ENCODE assay signal across 8 cellular contexts in the genomic region with DNA sequence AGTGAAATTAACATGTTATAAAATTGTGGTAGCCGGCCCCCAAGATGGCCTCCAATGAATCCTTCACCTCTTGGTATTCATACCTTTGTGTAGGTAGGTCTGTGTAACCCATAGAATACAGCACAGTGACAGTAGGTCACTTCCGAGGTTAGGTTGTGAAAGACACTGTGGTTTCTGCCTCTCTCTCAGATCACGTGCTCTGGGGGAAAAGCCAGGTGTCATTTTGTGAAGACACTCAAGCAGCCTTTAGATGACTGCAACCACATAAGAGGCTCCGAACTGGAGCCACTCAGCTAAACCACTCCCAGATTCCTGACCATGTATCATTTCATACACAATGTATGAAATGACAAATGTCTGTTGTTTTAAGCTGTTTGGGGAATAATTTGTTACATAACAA. TPM values are rescaled to one million over a fixed set of nuclear protein-coding genes. Genes with fewer than 3 reads are reported as not detected.
DNase-seq lines count a peak whose midpoint lies in the region; ATAC-seq and TF ChIP-seq lines count a peak whose summit lies in the region.

No MANE protein-coding gene starts in this region.

- peaks cover 18% of the 10 kb centered on the region for H3K4me1 Mint-ChIP-seq in stimulated activated naive CD8-positive, alpha-beta T cell treated with anti-CD3 and anti-CD28 coated beads, Interleukin-15, amount 100 ng/mL, for 72 hours

- TF ChIP-seq CTCF in lower leg skin (IDR thresholded peaks at IDR 0.05) = no peak
- TF ChIP-seq CTCF in foreskin fibroblast (IDR thresholded peaks at IDR 0.05; ENCODE audit: low read depth, low read length) = no peak

- H3K27me3 Mint-ChIP-seq in stimulated activated naive CD8-positive, alpha-beta T cell treated with anti-CD3 and anti-CD28 coated beads, Interleukin-15, amount 100 ng/mL, for 72 hours = no peaks in the 10 kb centered on the region

- no peaks in the 10 kb centered on the region for H3K9me3 Mint-ChIP-seq in stimulated activated naive CD8-positive, alpha-beta T cell treated with anti-CD3 and anti-CD28 coated beads, Interleukin-15, amount 100 ng/mL, for 72 hours

- intact Hi-C loops in lower leg skin (cut with DNase I; ENCODE audit: low total_unique reads) = no loop called here

- H3K27ac Mint-ChIP-seq in stimulated activated naive CD8-positive, alpha-beta T cell treated with anti-CD3 and anti-CD28 coated beads, Interleukin-15, amount 100 ng/mL, for 72 hours = no peak overlapping the region

- peak; percentile 99 for DNase-seq in SW480 (ENCODE audit: low spot score)
- peak; percentile 51 for DNase-seq in effector CD4-positive, alpha-beta T cell
- DNase-seq in stimulated activated naive CD8-positive, alpha-beta T cell treated with anti-CD3 and anti-CD28 coated beads, Interleukin-15, amount 100 ng/mL, for 72 hours = peak; percentile 44 to 68
- no peak for DNase-seq in pons (ENCODE audit: low spot score)
- no peak for DNase-seq in lower leg skin (ENCODE audit: low spot score in 2 of 2)
- no peak for DNase-seq in foreskin fibroblast

- WGBS in lower leg skin, 2 donors = 75 to 82% methylated on average over 4 of the region's 4 CpGs

- ATAC-seq in GM19035 (IDR thresholded peaks at IDR 0.05; ENCODE audit: unreplicated experiment) (peak; percentile 98), HG03066 (IDR thresholded peaks at IDR 0.05; ENCODE audit: low read depth, unreplicated experiment) (peak; percentile 98)
- ATAC-seq in stimulated activated naive CD8-positive, alpha-beta T cell treated with anti-CD3 and anti-CD28 coated beads, Interleukin-15, amount 100 ng/mL, for 72 hours = peak; percentile 100

- H3K4me3 ChIP-seq in lower leg skin (ENCODE audit: low read depth, poor library complexity, severe bottlenecking) (no peak overlapping the region), foreskin fibroblast (ENCODE audit: low read depth in 1 of 2, low read length in 2 of 2) (no peak overlapping the region)

- H3K4me3 Mint-ChIP-seq in stimulated activated naive CD8-positive, alpha-beta T cell treated with anti-CD3 and anti-CD28 coated beads, Interleukin-15, amount 100 ng/mL, for 72 hours = no peak overlapping the region

- no peak for TF ChIP-seq POLR2A in lower leg skin (IDR thresholded peaks at IDR 0.05)

RNA-seq across cellular contexts. Expression of a gene that starts 9.8 kb away (rescaled TPM):
- 10 to 100 TPM; 16.0 to 20.8 (median 18.2) TPM for total RNA-seq in lower leg skin

Comparison
In these comparisons a context has a peak if more than half of its experiments do, and no peak if none do; other contexts are left out.
1. DNase-seq: peak in SW480 (single experiment), effector CD4-positive, alpha-beta T cell (single experiment) and stimulated activated naive CD8-positive, alpha-beta T cell treated with anti-CD3 and anti-CD28 coated beads, Interleukin-15, amount 100 ng/mL, for 72 hours (2 of 2); none in pons (single experiment), lower leg skin (0 of 2) and foreskin fibroblast (0 of 2).
2. Peak in every context shown above with its lines, with median percentiles within 50 percentile points of each other: ATAC-seq.